ENCODE assay signal across 1 cellular context in the genomic region with DNA sequence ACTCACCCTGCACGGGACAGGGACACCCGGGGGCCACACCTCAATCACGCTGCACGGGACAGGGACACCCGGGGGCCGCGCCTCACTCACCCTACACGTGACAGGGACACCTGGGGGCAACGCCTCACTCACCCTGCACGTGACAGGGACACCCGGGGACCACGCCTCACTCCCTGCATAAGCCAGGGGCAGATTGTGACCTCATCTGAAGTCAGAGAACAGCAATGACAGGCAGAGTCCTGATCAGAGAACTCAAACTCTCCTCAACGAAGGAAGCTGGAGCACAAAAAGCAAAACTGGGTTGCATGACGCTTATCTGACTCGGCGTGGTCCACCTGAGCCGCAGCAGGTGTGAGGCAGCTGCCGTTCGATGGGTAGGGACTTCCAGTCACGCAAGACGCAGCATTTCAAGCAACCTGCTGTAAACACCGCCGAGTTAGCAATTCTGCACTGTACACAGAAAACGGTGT.
TF ChIP-seq lines count a peak whose summit lies in the region.

No MANE protein-coding gene starts in this region.

TF ChIP-seq in HepG2, 621 proteins besides CTCF, POLR2A, EP300 and RAD21:
- 0 out of 4 replicates have a peak, but pooled peaks have one; percentile 11 to 36 for TF ChIP-seq MAFK (conservative IDR thresholded peaks at IDR 0.05 in 1 of 2, IDR thresholded peaks at IDR 0.05 in 1 of 2; ENCODE audit: low read length in 2 of 2)
- TF ChIP-seq ZNF761 (CRISPR knock-in tag; conservative IDR thresholded peaks at IDR 0.05) = no peak
- no peak for TF ChIP-seq ZKSCAN1 (IDR thresholded peaks at IDR 0.05; ENCODE audit: low read length)
- no peak for TF ChIP-seq PHF8 (CRISPR knock-in tag; IDR thresholded peaks at IDR 0.05)
- no peak for TF ChIP-seq FOXA1 (IDR thresholded peaks at IDR 0.05)
- TF ChIP-seq FOXA1 (CRISPR knock-in tag; IDR thresholded peaks at IDR 0.05) = no peak
- TF ChIP-seq HNF4A (CRISPR knock-in tag; IDR thresholded peaks at IDR 0.05) = no peak
